In the genomic region with DNA sequence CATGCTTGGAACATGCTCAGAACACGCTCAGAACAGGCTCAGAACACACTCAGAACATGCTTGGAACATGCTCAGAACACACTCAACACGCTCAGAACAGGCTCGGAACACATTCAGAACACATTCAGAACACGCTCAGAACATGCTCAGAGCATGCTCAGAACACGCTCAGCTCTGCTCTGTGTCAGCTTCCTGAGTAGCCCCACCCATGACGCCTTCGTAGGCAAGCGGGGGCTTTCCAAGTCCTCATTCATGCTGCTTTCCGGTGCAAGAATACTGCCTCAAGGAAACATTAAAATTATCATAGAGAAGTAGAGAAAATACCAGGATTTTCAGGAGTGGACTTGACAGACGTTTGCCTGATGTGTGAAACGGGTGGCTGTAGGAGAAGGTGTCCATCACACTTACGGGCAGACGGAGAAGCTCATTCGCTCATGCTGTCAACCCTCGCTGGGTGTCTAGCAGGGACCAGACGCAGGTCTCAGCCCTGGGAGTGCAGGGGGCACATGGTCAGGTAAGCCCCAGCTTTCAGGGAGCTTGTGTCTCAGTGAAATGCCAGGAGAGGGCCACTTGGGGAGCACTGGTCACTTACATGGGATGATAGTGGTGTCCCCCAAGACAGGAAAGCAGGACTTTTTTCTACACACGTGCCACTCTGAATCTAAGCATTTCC, we compare ENCODE assay signal across 17 cellular contexts. TPM values are rescaled to one million over a fixed set of nuclear protein-coding genes. Genes with fewer than 3 reads are reported as not detected.
DNase-seq lines count a peak whose midpoint lies in the region; ATAC-seq and TF ChIP-seq lines count a peak whose summit lies in the region.
"Had no signal": no experiment of that assay in that cellular context is flagged by ENCODE, and none has a peak within 500 bp of the region (broad histone marks: within the 10 kb centered on the region; RNA-seq: fewer than 3 reads in every experiment).

No MANE protein-coding gene starts in this region.

- no peak for TF ChIP-seq CTCF in activated CD8-positive, alpha-beta T cell treated with anti-CD3 and anti-CD28 coated beads for 36 hours (IDR thresholded peaks at IDR 0.05)

- H3K36me3 ChIP-seq in naive thymus-derived CD4-positive, alpha-beta T cell (ENCODE audit: control insufficient read depth in 2 of 3, insufficient read depth in 3 of 3, low read length in 3 of 3): no peaks in the 10 kb centered on the region
- H3K36me3 ChIP-seq: thyroid gland had no signal

- no peaks in the 10 kb centered on the region for H3K4me1 ChIP-seq in naive thymus-derived CD4-positive, alpha-beta T cell (ENCODE audit: control insufficient read depth in 2 of 2, insufficient read depth in 2 of 2, low read length in 2 of 2)
- H3K4me1 ChIP-seq: parathyroid adenoma, thyroid gland had no signal

- peak overlapping the region; percentile 37 for H3K4me3 Mint-ChIP-seq in activated T-cell treated with anti-CD3 and anti-CD28 coated beads, Interleukin-2, amount 50 U/mL, for 24 hours
- H3K4me3 Mint-ChIP-seq in activated CD8-positive, alpha-beta T cell treated with anti-CD3 and anti-CD28 coated beads for 36 hours: peak overlapping the region; percentile 31
- H3K4me3 Mint-ChIP-seq in naive thymus-derived CD4-positive, alpha-beta T cell: peak overlapping the region in 4 of 10 donors; percentile 21 to 45 (median 30)

- H3K27ac Mint-ChIP-seq in activated T-cell treated with anti-CD3 and anti-CD28 coated beads, Interleukin-2, amount 50 U/mL, for 24 hours: no peak overlapping the region
- no peak overlapping the region for H3K27ac Mint-ChIP-seq in activated CD8-positive, alpha-beta T cell treated with anti-CD3 and anti-CD28 coated beads for 36 hours
- peak overlapping the region in 3 of 9 donors; percentile 0 to 71 (median 55) for H3K27ac Mint-ChIP-seq in naive thymus-derived CD4-positive, alpha-beta T cell

- no peak overlapping the region for H3K27ac ChIP-seq in naive thymus-derived CD4-positive, alpha-beta T cell (ENCODE audit: low read depth, low read length)
- H3K27ac ChIP-seq: HL-60, parathyroid adenoma, thyroid gland had no signal

- peaks cover 15% of the 10 kb centered on the region for H3K4me1 Mint-ChIP-seq in activated T-cell treated with anti-CD3 and anti-CD28 coated beads, Interleukin-2, amount 50 U/mL, for 24 hours (ENCODE audit: low read depth)
- peaks cover 15% of the 10 kb centered on the region for H3K4me1 Mint-ChIP-seq in activated CD8-positive, alpha-beta T cell treated with anti-CD3 and anti-CD28 coated beads for 36 hours (ENCODE audit: low read depth)
- H3K4me1 Mint-ChIP-seq in naive thymus-derived CD4-positive, alpha-beta T cell: peaks cover 0 to 13% (median 4%) of the 10 kb centered on the region in 7 donors

- intact Hi-C loops in activated CD8-positive, alpha-beta T cell treated with anti-CD3 and anti-CD28 coated beads for 36 hours (cut with micrococcal nuclease): no loop called here
- intact Hi-C loops in naive thymus-derived CD4-positive, alpha-beta T cell (cut with micrococcal nuclease): no loop called here

- no peaks in the 10 kb centered on the region for H3K27me3 ChIP-seq in naive thymus-derived CD4-positive, alpha-beta T cell (ENCODE audit: control insufficient read depth in 2 of 2, insufficient read depth in 2 of 2, low read length in 2 of 2)
- H3K27me3 ChIP-seq: thyroid gland had no signal

- H3K9me3 Mint-ChIP-seq in activated T-cell treated with anti-CD3 and anti-CD28 coated beads, Interleukin-2, amount 50 U/mL, for 24 hours: peaks cover 7% of the 10 kb centered on the region
- peaks cover 6% of the 10 kb centered on the region for H3K9me3 Mint-ChIP-seq in activated CD8-positive, alpha-beta T cell treated with anti-CD3 and anti-CD28 coated beads for 36 hours
- H3K9me3 Mint-ChIP-seq in naive thymus-derived CD4-positive, alpha-beta T cell: peaks cover 0 to 10% (median 0%) of the 10 kb centered on the region in 11 donors

- POLR2A ChIA-PET in activated CD8-positive, alpha-beta T cell treated with anti-CD3 and anti-CD28 coated beads for 36 hours (lab: Charles Lee): no interaction called here
- POLR2A ChIA-PET in naive thymus-derived CD4-positive, alpha-beta T cell (lab: Charles Lee): no interaction called here

- H3K36me3 Mint-ChIP-seq in activated T-cell treated with anti-CD3 and anti-CD28 coated beads, Interleukin-2, amount 50 U/mL, for 24 hours (ENCODE audit: low read depth): no peaks in the 10 kb centered on the region
- no peaks in the 10 kb centered on the region for H3K36me3 Mint-ChIP-seq in activated CD8-positive, alpha-beta T cell treated with anti-CD3 and anti-CD28 coated beads for 36 hours (ENCODE audit: low read depth)
- peaks cover 0 to 3% (median 0%) of the 10 kb centered on the region in 5 donors for H3K36me3 Mint-ChIP-seq in naive thymus-derived CD4-positive, alpha-beta T cell

- no peaks in the 10 kb centered on the region for H3K9me3 ChIP-seq in naive thymus-derived CD4-positive, alpha-beta T cell (ENCODE audit: control insufficient read depth in 2 of 3, low read length in 3 of 3)
- H3K9me3 ChIP-seq: thyroid gland had no signal

- CTCF ChIA-PET in activated CD8-positive, alpha-beta T cell treated with anti-CD3 and anti-CD28 coated beads for 36 hours (lab: Charles Lee): no interaction called here
- CTCF ChIA-PET in naive thymus-derived CD4-positive, alpha-beta T cell (lab: Charles Lee): no interaction called here

- H3K27me3 Mint-ChIP-seq in activated T-cell treated with anti-CD3 and anti-CD28 coated beads, Interleukin-2, amount 50 U/mL, for 24 hours: peaks cover 68% of the 10 kb centered on the region
- peaks cover 44% of the 10 kb centered on the region for H3K27me3 Mint-ChIP-seq in activated CD8-positive, alpha-beta T cell treated with anti-CD3 and anti-CD28 coated beads for 36 hours
- peaks cover 23 to 51% (median 44%) of the 10 kb centered on the region in 5 donors for H3K27me3 Mint-ChIP-seq in naive thymus-derived CD4-positive, alpha-beta T cell

- H3K4me3 ChIP-seq in naive thymus-derived CD4-positive, alpha-beta T cell (ENCODE audit: low read length): no peak overlapping the region
- H3K4me3 ChIP-seq: thyroid gland had no signal

- DNase-seq in activated T-cell treated with anti-CD3 and anti-CD28 coated beads, Interleukin-2, amount 50 U/mL, for 24 hours: no peak
- DNase-seq in activated T-cell treated with anti-CD3 and anti-CD28 coated beads for 4 hours (no peak), NCI-H1930 (lab: John Stamatoyannopoulos, UW) (no peak)
- no peak for DNase-seq in activated CD8-positive, alpha-beta T cell treated with anti-CD3 and anti-CD28 coated beads for 36 hours
- no peak for DNase-seq in naive thymus-derived CD4-positive, alpha-beta T cell
- DNase-seq: ACHN; cortex of kidney; NCI-H2029 treated with DMSO at 0.1 percent for 48 hours; NCI-H82; stimulated activated CD4-positive, alpha-beta T cell treated with anti-CD3 and anti-CD28 coated beads, Interleukin-12 subunit alpha, Interleukin-12 subunit beta, amount 100 ng/mL, for 4 hours; T-helper 9 cell; thyroid gland had no signal

- peak; percentile 65 for ATAC-seq in GM18907 (IDR thresholded peaks at IDR 0.05; ENCODE audit: unreplicated experiment)
- peak; percentile 77 for ATAC-seq in activated CD8-positive, alpha-beta T cell treated with anti-CD3 and anti-CD28 coated beads for 36 hours
- ATAC-seq in naive thymus-derived CD4-positive, alpha-beta T cell: peak; percentile 84
- no peak for ATAC-seq in GM19035 (IDR thresholded peaks at IDR 0.05; ENCODE audit: unreplicated experiment)
- no peak for ATAC-seq in GM21423 (IDR thresholded peaks at IDR 0.05; ENCODE audit: unreplicated experiment)

RNA-seq across cellular contexts. Expression of gene EN2, which starts 24.7 kb away (rescaled TPM):
- total RNA-seq in activated CD8-positive, alpha-beta T cell treated with anti-CD3 and anti-CD28 coated beads for 36 hours: not detected
- total RNA-seq in naive thymus-derived CD4-positive, alpha-beta T cell: not detected
- not detected for polyA plus RNA-seq in naive thymus-derived CD4-positive, alpha-beta T cell

Comparison
In these comparisons a context has a peak if more than half of its experiments do, and no peak if none do; other contexts are left out.
1. ATAC-seq: peak in GM18907 (single experiment), activated CD8-positive, alpha-beta T cell treated with anti-CD3 and anti-CD28 coated beads for 36 hours (single experiment) and naive thymus-derived CD4-positive, alpha-beta T cell (single experiment); none in GM19035 (single experiment) and GM21423 (single experiment).